Comparison of ENCODE assay signal across 15 cellular contexts in genomic region chr21:42161401-42161956, GRCh38. TPM values are rescaled to one million over a fixed set of nuclear protein-coding genes. Genes with fewer than 3 reads are reported as not detected.
DNase-seq lines count a peak whose midpoint lies in the region; ATAC-seq, FAIRE-seq and TF ChIP-seq lines count a peak whose summit lies in the region.
"Had no signal": no experiment of that assay in that cellular context is flagged by ENCODE, and none has a peak within 500 bp of the region (broad histone marks: within the 10 kb centered on the region; RNA-seq: fewer than 3 reads in every experiment).

No MANE protein-coding gene starts in this region.

- intact Hi-C loops in HepG2 (cut with micrococcal nuclease; ENCODE audit: unreplicated experiment) = no loop called here
- intact Hi-C loops in right lobe of liver (cut with DNase I) = no loop called here

- H2AFZ ChIP-seq in HepG2 (ENCODE audit: low read length) (no peak overlapping the region), GM23248 (no peak overlapping the region)

- no peak for ATAC-seq in HepG2
- ATAC-seq in right lobe of liver = no peak
- no peak for ATAC-seq in activated CD8-positive, alpha-beta memory T cell treated with anti-CD3 and anti-CD28 coated beads, Interleukin-2, amount 10 ng/mL, durations not matched to agents 7 days and 5 days
- ATAC-seq in GM21825 (IDR thresholded peaks at IDR 0.05; ENCODE audit: unreplicated experiment) = no peak

- in situ Hi-C loops in HepG2 (cut with HindIII; ENCODE audit: extremely low pct_ligation_motif_present, low pct_unique_long_range_greater_than_20kb) = no loop called here
- in situ Hi-C loops in GM23248 (cut with MboI) = loop anchor here (25.0 kb wide), 1 partner anchor 651 kb away; no protein-coding TSS in a partner anchor

- TF ChIP-seq EP300 in HepG2 (IDR thresholded peaks at IDR 0.05; ENCODE audit: low read depth in 2 of 2, low read length in 2 of 2) = no peak
- TF ChIP-seq EP300 in HepG2 (CRISPR knock-in tag; IDR thresholded peaks at IDR 0.05; ENCODE audit: borderline replicate concordance) = no peak

- 0 out of 2 replicates have a peak, but pooled peaks cover 7% of the 10 kb centered on the region for H3K4me1 ChIP-seq in HepG2 (ENCODE audit: insufficient read depth, low read length)
- H3K4me1 ChIP-seq in right lobe of liver = no peaks in the 10 kb centered on the region
- no peaks in the 10 kb centered on the region for H3K4me1 ChIP-seq in GM23248 (ENCODE audit: insufficient read depth)
- H3K4me1 ChIP-seq: breast epithelium, foreskin keratinocyte had no signal

- H3K27me3 ChIP-seq in HepG2 (ENCODE audit: control insufficient read depth in 1 of 2, insufficient read depth in 2 of 2, low read length in 2 of 2) = peaks cover 2 to 3% of the 10 kb centered on the region in 2 experiments; a peak in 3 of 5 replicates
- no peaks in the 10 kb centered on the region for H3K27me3 ChIP-seq in right lobe of liver
- H3K27me3 ChIP-seq in GM23248 (replicated peaks; ENCODE audit: insufficient read depth) = peaks cover 11% of the 10 kb centered on the region
- H3K27me3 ChIP-seq: breast epithelium, transverse colon had no signal

- H3K9me3 ChIP-seq in HepG2 (ENCODE audit: low read length) = no peaks in the 10 kb centered on the region
- H3K9me3 ChIP-seq in right lobe of liver = no peaks in the 10 kb centered on the region
- H3K9me3 ChIP-seq in GM23248 (ENCODE audit: low read depth) = no peaks in the 10 kb centered on the region
- H3K9me3 ChIP-seq: breast epithelium, transverse colon had no signal

- no peaks in the 10 kb centered on the region for H3F3A ChIP-seq in GM23248 (ENCODE audit: insufficient read depth)

- TF ChIP-seq RAD21 in HepG2 (CRISPR knock-in tag; IDR thresholded peaks at IDR 0.05) = no peak

- no peak overlapping the region for H3K4me3 Mint-ChIP-seq in activated CD8-positive, alpha-beta memory T cell treated with anti-CD3 and anti-CD28 coated beads, Interleukin-2, amount 10 ng/mL, durations not matched to agents 7 days and 5 days

- peak overlapping the region; percentile 2 for H3K27ac Mint-ChIP-seq in activated CD8-positive, alpha-beta memory T cell treated with anti-CD3 and anti-CD28 coated beads, Interleukin-2, amount 10 ng/mL, durations not matched to agents 7 days and 5 days
- H3K27ac Mint-ChIP-seq: progenitor cell of endocrine pancreas had no signal

- no peaks in the 10 kb centered on the region for H4K20me1 ChIP-seq in HepG2 (ENCODE audit: insufficient read depth, low read length)
- no peaks in the 10 kb centered on the region for H4K20me1 ChIP-seq in GM23248 (ENCODE audit: insufficient read depth)

- CTCF ChIA-PET in HepG2 (lab: Yijun Ruan, JAX; ENCODE audit: low intra/inter-chr PET ratio, low total read pairs) = no interaction called here
- CTCF ChIA-PET in activated CD8-positive, alpha-beta memory T cell treated with anti-CD3 and anti-CD28 coated beads, Interleukin-2, amount 10 ng/mL, durations not matched to agents 7 days and 5 days (lab: Charles Lee) = interaction anchor here (1.7 kb wide), 1 partner anchor 98 kb away, joined by 7 read pairs; no protein-coding TSS in a partner anchor

- H3K4me1 Mint-ChIP-seq in activated CD8-positive, alpha-beta memory T cell treated with anti-CD3 and anti-CD28 coated beads, Interleukin-2, amount 10 ng/mL, durations not matched to agents 7 days and 5 days = peaks cover 25% of the 10 kb centered on the region

- H3K9me2 ChIP-seq in GM23248 (ENCODE audit: insufficient read depth) = no peaks in the 10 kb centered on the region

- H3K36me3 ChIP-seq in HepG2 (replicated peaks in 1 of 2; ENCODE audit: control insufficient read depth in 1 of 2, insufficient read depth in 2 of 2, low read length in 2 of 2) (no peaks in the 10 kb centered on the region), right lobe of liver (no peaks in the 10 kb centered on the region), GM23248 (ENCODE audit: low read depth) (no peaks in the 10 kb centered on the region)
- H3K36me3 ChIP-seq: breast epithelium, transverse colon had no signal

- H3K27ac ChIP-seq in HepG2 (ENCODE audit: extremely low read length, insufficient read depth, low read length) (no peak overlapping the region), right lobe of liver (no peak overlapping the region), GM23248 (no peak overlapping the region)
- H3K27ac ChIP-seq: breast epithelium, foreskin keratinocyte, transverse colon had no signal

- H3K79me2 ChIP-seq in HepG2 (ENCODE audit: insufficient read depth, low read length) = no peaks in the 10 kb centered on the region
- H3K79me2 ChIP-seq in GM23248 (ENCODE audit: insufficient read depth) = no peaks in the 10 kb centered on the region

- no peak overlapping the region for H3K4me3 ChIP-seq in HepG2 (replicated peaks in 1 of 3; ENCODE audit: insufficient read depth in 1 of 3, low read depth in 2 of 3, low read length in 3 of 3)
- no peak overlapping the region for H3K4me3 ChIP-seq in right lobe of liver
- no peak overlapping the region for H3K4me3 ChIP-seq in GM23248
- H3K4me3 ChIP-seq: breast epithelium, transverse colon had no signal

- TF ChIP-seq CTCF in HepG2 (CRISPR knock-in tag; IDR thresholded peaks at IDR 0.05) (no peak), right lobe of liver (IDR thresholded peaks at IDR 0.05) (no peak)

- WGBS in HepG2 (ENCODE audit: low lambda C conversion rate) = 23% methylated on average over 7 of the region's 7 CpGs
- WGBS in right lobe of liver (ENCODE audit: insufficient coverage, low coverage, low lambda C conversion rate, missing lambda C conversion rate) = 56% methylated on average over 7 of the region's 7 CpGs
- WGBS in GM23248 (ENCODE audit: low coverage in 1 of 2, low lambda C conversion rate in 2 of 2, missing lambda C conversion rate in 2 of 2), 2 experiments = 59 to 61% methylated on average over 7 of the region's 7 CpGs

- H3K36me3 Mint-ChIP-seq in activated CD8-positive, alpha-beta memory T cell treated with anti-CD3 and anti-CD28 coated beads, Interleukin-2, amount 10 ng/mL, durations not matched to agents 7 days and 5 days = no peaks in the 10 kb centered on the region

- no peak overlapping the region for H3K9ac ChIP-seq in HepG2 (ENCODE audit: insufficient read depth, low read depth, low read length)
- H3K9ac ChIP-seq in GM23248 = no peak overlapping the region

- POLR2A ChIA-PET in HepG2 (lab: Yijun Ruan, JAX) = no interaction called here

- DNase-seq in HepG2 (ENCODE audit: low spot score) = no peak
- DNase-seq in right lobe of liver = no peak
- no peak for DNase-seq in activated CD8-positive, alpha-beta memory T cell treated with anti-CD3 and anti-CD28 coated beads, Interleukin-2, amount 10 ng/mL, durations not matched to agents 7 days and 5 days
- peak; percentile 9 for DNase-seq in mesenteric fat pad (ENCODE audit: low spot score)
- DNase-seq in urothelium cell line (ENCODE audit: low spot score) = no peak
- DNase-seq in NCI-H1417 treated with DMSO at 0.1 percent for 48 hours (lab: John Stamatoyannopoulos, UW) = no peak
- no peak for DNase-seq in GM23248
- DNase-seq: DMS79, foreskin keratinocyte, SHP77 treated with DMSO at 0.1 percent for 48 hours, transverse colon had no signal

- no peak for FAIRE-seq in HepG2 (lab: Jason Lieb, UNC)
- FAIRE-seq in urothelium cell line (lab: Jason Lieb, UNC) = peak; percentile 92

- H3K27me3 Mint-ChIP-seq in activated CD8-positive, alpha-beta memory T cell treated with anti-CD3 and anti-CD28 coated beads, Interleukin-2, amount 10 ng/mL, durations not matched to agents 7 days and 5 days = peaks cover 6% of the 10 kb centered on the region

- H3K9me3 Mint-ChIP-seq in activated CD8-positive, alpha-beta memory T cell treated with anti-CD3 and anti-CD28 coated beads, Interleukin-2, amount 10 ng/mL, durations not matched to agents 7 days and 5 days (ENCODE audit: low read depth) = no peaks in the 10 kb centered on the region

- TF ChIP-seq POLR2A in HepG2 (IDR thresholded peaks at IDR 0.05; ENCODE audit: insufficient read depth in 1 of 2, low read depth in 2 of 2, low read length in 2 of 2) = no peak
- TF ChIP-seq POLR2A in right lobe of liver (IDR thresholded peaks at IDR 0.05) = no peak

- no TSS peak for BruUV-seq in HepG2 (replicated peaks; lab: Mats Ljungman, UMichigan)

- H3K4me2 ChIP-seq in HepG2 (ENCODE audit: low read depth, low read length) (no peak overlapping the region), GM23248 (ENCODE audit: unreplicated experiment) (no peak overlapping the region)

TF ChIP-seq in HepG2, 621 proteins besides CTCF, POLR2A, EP300 and RAD21 (continues in another document):
- TF ChIP-seq ZNF274 (CRISPR knock-in tag; IDR thresholded peaks at IDR 0.05) (no peak), IRX3 (CRISPR knock-in tag; IDR thresholded peaks at IDR 0.05; ENCODE audit: borderline replicate concordance, low read depth) (no peak)

RNA-seq across cellular contexts. Expression of gene ABCG1, which starts 57.5 kb away (rescaled TPM):
- total RNA-seq in HepG2 (2016; rRNA removed; fragmentation: Illumina TruSeq; extraction: Trizol) = not detected in 2 replicates
- total RNA-seq in HepG2 (2016; cell fraction: cytosol; rRNA removed; fragmentation: Illumina TruSeq; extraction: Trizol; ENCODE audit: low read depth) = not detected in 2 replicates
- not detected in 2 replicates for total RNA-seq in HepG2 (2016; cell fraction: insoluble cytoplasmic fraction; rRNA removed; fragmentation: Illumina TruSeq; extraction: Trizol)
- total RNA-seq in HepG2 (2016; cell fraction: membrane; rRNA removed; fragmentation: Illumina TruSeq; extraction: Trizol) = not detected in 2 replicates
- not detected in 2 replicates for total RNA-seq in HepG2 (2016; cell fraction: nucleus; rRNA removed; fragmentation: Illumina TruSeq; extraction: Trizol)
- polyA plus RNA-seq in HepG2 (2011; rRNA removed) = 0.04 and 0.10 TPM in 2 replicates
- 0.08 TPM in 2 replicates for polyA plus RNA-seq in HepG2 (2011; cell fraction: cytosol; rRNA removed)
- 0.06 and 0.12 TPM in 2 replicates for polyA plus RNA-seq in HepG2 (2011; cell fraction: nucleus; rRNA removed)
- polyA plus RNA-seq in HepG2 (2012) = 0.09 TPM in 1 of 2 replicates, not detected in the other
- not detected in 2 replicates for polyA plus RNA-seq in HepG2 (2016; cell fraction: cytosol; fragmentation: Illumina TruSeq; extraction: Trizol; ENCODE audit: low read depth)
- not detected in 2 replicates for polyA plus RNA-seq in HepG2 (2016; cell fraction: insoluble cytoplasmic fraction; fragmentation: Illumina TruSeq; extraction: Trizol; ENCODE audit: low read depth)
- polyA plus RNA-seq in HepG2 (2016; cell fraction: membrane; fragmentation: Illumina TruSeq; extraction: Trizol; ENCODE audit: low read depth) = not detected in 2 replicates
- polyA plus RNA-seq in HepG2 (2016; cell fraction: nucleus; fragmentation: Illumina TruSeq; extraction: Trizol; ENCODE audit: insufficient read depth, low read depth) = not detected in 2 replicates
- 0.10 and 7.4 TPM in 2 replicates for polyA minus RNA-seq in HepG2 (2011; rRNA and poly(A)+ RNA removed; ENCODE audit: low replicate concordance)
- 0.97 TPM in 1 of 2 replicates, not detected in the other for polyA minus RNA-seq in HepG2 (2011; cell fraction: cytosol; rRNA and poly(A)+ RNA removed)
- polyA minus RNA-seq in HepG2 (2011; cell fraction: nucleus; rRNA and poly(A)+ RNA removed) = not detected in 2 replicates
- 1 to 10 TPM; 3.3 to 9.8 (median 4.8) TPM for total RNA-seq in right lobe of liver
- 10 to 100 TPM in 1 of 2 experiments, 1 to 10 TPM in 1; 6.7 to 13.2 TPM for total RNA-seq in activated CD8-positive, alpha-beta memory T cell treated with anti-CD3 and anti-CD28 coated beads, Interleukin-2, amount 10 ng/mL, durations not matched to agents 7 days and 5 days
- 25.9 TPM for total RNA-seq in mesenteric fat pad
- total RNA-seq in GM23248 (2014; rRNA removed; shearing (Covaris generic)) = not detected in 2 replicates
- 0.08 TPM in 1 of 2 replicates, not detected in the other for polyA plus RNA-seq in GM23248 (2016; fragmentation: Nextera tagmentation; extraction: Ambion mirVana)
- total RNA-seq: M059J had no signal
